Comparison of ENCODE assay signal across 1 cellular context in the genomic region with DNA sequence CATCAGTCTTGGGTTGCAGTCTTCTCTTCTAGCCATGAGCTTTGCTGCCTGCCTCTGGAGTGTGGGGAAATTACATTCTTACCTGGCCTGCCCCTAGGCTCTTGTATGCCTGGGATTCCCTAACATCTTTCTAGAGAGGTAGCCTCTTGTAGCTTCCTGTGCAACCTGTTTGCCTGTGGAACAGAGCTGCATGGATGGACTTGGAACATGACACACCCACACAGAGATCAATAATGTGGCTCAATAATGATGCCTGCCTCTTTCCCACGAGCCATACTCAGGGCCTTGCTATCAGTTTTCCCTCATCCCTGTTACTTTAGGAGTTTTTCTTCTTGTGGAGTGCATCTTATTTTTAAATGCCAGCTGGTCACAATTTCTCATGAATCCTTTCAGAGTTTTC.
TF ChIP-seq lines count a peak whose summit lies in the region.

No MANE protein-coding gene starts in this region.

TF ChIP-seq in HepG2, 621 proteins besides CTCF, POLR2A, EP300 and RAD21:
- no peak for TF ChIP-seq ZBTB33 (CRISPR knock-in tag; IDR thresholded peaks at IDR 0.05)
- TF ChIP-seq SMYD3 (CRISPR knock-in tag; IDR thresholded peaks at IDR 0.05), result no peak
- TF ChIP-seq KAT2B (IDR thresholded peaks at IDR 0.05; ENCODE audit: borderline replicate concordance, low read depth, low read length), result peak; percentile 85
- TF ChIP-seq AGO1 (IDR thresholded peaks at IDR 0.05; ENCODE audit: low read depth, low read length, poor library complexity, severe bottlenecking), result no peak
- TF ChIP-seq GPN1 (CRISPR knock-in tag; IDR thresholded peaks at IDR 0.05; ENCODE audit: borderline replicate concordance), result no peak
- no peak for TF ChIP-seq SNAPC5 (CRISPR knock-in tag; IDR thresholded peaks at IDR 0.05; ENCODE audit: borderline replicate concordance)
- no peak for TF ChIP-seq ZEB1 (IDR thresholded peaks at IDR 0.05; ENCODE audit: insufficient replicate concordance, low read depth)
- TF ChIP-seq ZNF136 (CRISPR knock-in tag; IDR thresholded peaks at IDR 0.05; ENCODE audit: low read depth), result no peak
- no peak for TF ChIP-seq NFIB (CRISPR knock-in tag; IDR thresholded peaks at IDR 0.05; ENCODE audit: borderline replicate concordance)
- TF ChIP-seq ZNF800 (CRISPR knock-in tag; IDR thresholded peaks at IDR 0.05), result no peak
- TF ChIP-seq JARID2 (CRISPR knock-in tag; IDR thresholded peaks at IDR 0.05; ENCODE audit: insufficient replicate concordance), result no peak
- TF ChIP-seq ELF3 (CRISPR knock-in tag; IDR thresholded peaks at IDR 0.05), result no peak
- peak; percentile 18; the same call in 1 of the 2 replicates for TF ChIP-seq CEBPB (IDR thresholded peaks at IDR 0.05; ENCODE audit: borderline replicate concordance, low read depth, low read length)
- TF ChIP-seq GRHL1 (CRISPR knock-in tag; conservative IDR thresholded peaks at IDR 0.05), result no peak
- no peak for TF ChIP-seq NFRKB (IDR thresholded peaks at IDR 0.05)
- TF ChIP-seq HNF4A (CRISPR knock-in tag; IDR thresholded peaks at IDR 0.05), result peak; percentile 10; the same call in 1 of the 2 replicates
- no peak for TF ChIP-seq ZNF484 (CRISPR knock-in tag; IDR thresholded peaks at IDR 0.05; ENCODE audit: borderline replicate concordance, low read depth)
- peak; percentile 60; the same call in 1 of the 2 replicates for TF ChIP-seq ONECUT2 (CRISPR knock-in tag; IDR thresholded peaks at IDR 0.05)
- TF ChIP-seq ZNF207 (IDR thresholded peaks at IDR 0.05; ENCODE audit: borderline replicate concordance), result no peak
- TF ChIP-seq ZNF572 (CRISPR knock-in tag; IDR thresholded peaks at IDR 0.05), result no peak
- TF ChIP-seq, protein P1, sequence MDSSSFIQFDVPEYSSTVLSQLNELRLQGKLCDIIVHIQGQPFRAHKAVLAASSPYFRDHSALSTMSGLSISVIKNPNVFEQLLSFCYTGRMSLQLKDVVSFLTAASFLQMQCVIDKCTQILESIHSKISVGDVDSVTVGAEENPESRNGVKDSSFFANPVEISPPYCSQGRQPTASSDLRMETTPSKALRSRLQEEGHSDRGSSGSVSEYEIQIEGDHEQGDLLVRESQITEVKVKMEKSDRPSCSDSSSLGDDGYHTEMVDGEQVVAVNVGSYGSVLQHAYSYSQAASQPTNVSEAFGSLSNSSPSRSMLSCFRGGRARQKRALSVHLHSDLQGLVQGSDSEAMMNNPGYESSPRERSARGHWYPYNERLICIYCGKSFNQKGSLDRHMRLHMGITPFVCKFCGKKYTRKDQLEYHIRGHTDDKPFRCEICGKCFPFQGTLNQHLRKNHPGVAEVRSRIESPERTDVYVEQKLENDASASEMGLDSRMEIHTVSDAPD (CRISPR knock-in tag; IDR thresholded peaks at IDR 0.05), result no peak
- TF ChIP-seq YEATS4 (CRISPR knock-in tag; IDR thresholded peaks at IDR 0.05; ENCODE audit: borderline replicate concordance), result no peak
- TF ChIP-seq ZNF747 (CRISPR knock-in tag; IDR thresholded peaks at IDR 0.05; ENCODE audit: borderline replicate concordance), result no peak
- TF ChIP-seq JDP2 (CRISPR knock-in tag; IDR thresholded peaks at IDR 0.05; ENCODE audit: borderline replicate concordance), result no peak
- TF ChIP-seq ETV5 (CRISPR knock-in tag; IDR thresholded peaks at IDR 0.05; ENCODE audit: borderline replicate concordance), result peak; percentile 17; the same call in 1 of the 2 replicates
- no peak for TF ChIP-seq ZNF264 (CRISPR knock-in tag; IDR thresholded peaks at IDR 0.05)
- no peak for TF ChIP-seq HMG20A (CRISPR knock-in tag; IDR thresholded peaks at IDR 0.05; ENCODE audit: borderline replicate concordance)
- no peak for TF ChIP-seq SALL2 (CRISPR knock-in tag; IDR thresholded peaks at IDR 0.05)
